Comparison of ENCODE assay signal across 27 cellular contexts in the genomic region with DNA sequence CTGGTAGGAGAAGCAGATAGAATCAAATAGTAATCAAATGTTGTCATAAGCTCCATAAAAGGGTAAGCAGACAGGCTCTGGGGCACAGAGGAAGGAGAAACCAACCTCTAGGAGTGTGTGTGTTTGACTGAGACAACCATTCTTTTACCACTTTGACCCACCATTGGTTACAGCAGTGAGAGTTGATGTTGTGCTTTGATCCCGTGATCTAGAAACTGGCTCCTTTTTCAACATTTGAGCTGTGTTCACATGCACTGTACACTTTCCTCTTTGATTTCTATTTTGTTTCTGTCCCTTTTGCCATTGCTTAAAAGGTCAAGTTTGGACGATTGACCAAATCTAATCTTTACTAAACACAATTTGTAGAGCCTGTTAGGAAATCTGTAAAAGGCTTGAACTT.
DNase-seq lines count a peak whose midpoint lies in the region; ATAC-seq, FAIRE-seq and TF ChIP-seq lines count a peak whose summit lies in the region.
"Had no signal": no experiment of that assay in that cellular context is flagged by ENCODE, and none has a peak within 500 bp of the region (broad histone marks: within the 10 kb centered on the region; RNA-seq: fewer than 3 reads in every experiment).

No MANE protein-coding gene starts in this region.

- peaks cover 0 to 3% (median 0%) of the 10 kb centered on the region in 7 donors for H3K9me3 Mint-ChIP-seq in CD14-positive monocyte
- H3K9me3 Mint-ChIP-seq: activated T-helper 1 cell treated with anti-CD3 and anti-CD28 coated beads, Interleukin-12 subunit alpha, Interleukin-12 subunit beta, Interleukin-2, Interleukin-4 antibody, amounts not matched to agents 30 ng/mL and 10 ng/mL and 1 ng/mL, durations not matched to agents 14 hours and 24 hours and 36 hours; CD4-positive, alpha-beta T cell; dendritic cell treated with granulocyte-macrophage colony-stimulating factor and Interleukin-4, amounts not matched to agents 40 ng/mL and 50 ng/mL, for 4 days; endodermal cell; T-cell had no signal

- H3K27ac ChIP-seq in OCI-LY7 (ENCODE audit: low read depth, low read length, poor library complexity, severe bottlenecking) (peak overlapping the region; percentile 8), liver (ENCODE audit: low read depth in 1 of 2, low read length in 2 of 2) (peak overlapping the region; percentile 67 to 96), thoracic aorta (peak overlapping the region; percentile 9 to 65)
- H3K27ac ChIP-seq: GM23248, hepatocyte, Peyer's patch, SJCRH30 had no signal

- no peak for TF ChIP-seq RAD21 in liver (IDR thresholded peaks at IDR 0.05)

- H4K20me1 ChIP-seq in OCI-LY7 (ENCODE audit: insufficient read depth, low read length), result no peaks in the 10 kb centered on the region

- H3K4me1 ChIP-seq in OCI-LY7 (ENCODE audit: insufficient read depth, low read length, poor library complexity, severe bottlenecking) (peaks cover 59% of the 10 kb centered on the region), liver (ENCODE audit: control insufficient read depth in 4 of 4, insufficient read depth in 4 of 4, low read length in 3 of 4) (peaks cover 3 to 42% (median 33%) of the 10 kb centered on the region in 4 donors), thoracic aorta (ENCODE audit: control insufficient read depth in 1 of 2, low read depth in 2 of 2) (peaks cover 29 to 75% of the 10 kb centered on the region in 2 donors)
- H3K4me1 ChIP-seq: Peyer's patch had no signal

- peaks cover 3% of the 10 kb centered on the region for H3K4me1 Mint-ChIP-seq in CD14-positive monocyte
- H3K4me1 Mint-ChIP-seq: endodermal cell had no signal

- H3K4me3 Mint-ChIP-seq in CD14-positive monocyte, result no peak overlapping the region
- H3K4me3 Mint-ChIP-seq: activated T-helper 1 cell treated with anti-CD3 and anti-CD28 coated beads, Interleukin-12 subunit alpha, Interleukin-12 subunit beta, Interleukin-2, Interleukin-4 antibody, amounts not matched to agents 30 ng/mL and 10 ng/mL and 1 ng/mL, durations not matched to agents 14 hours and 24 hours and 36 hours; CD4-positive, alpha-beta T cell; dendritic cell treated with granulocyte-macrophage colony-stimulating factor and Interleukin-4, amounts not matched to agents 40 ng/mL and 50 ng/mL, for 4 days; endodermal cell; T-cell had no signal

- H3K36me3 ChIP-seq in OCI-LY7 (ENCODE audit: insufficient read depth, low read length), result peaks cover 78% of the 10 kb centered on the region
- peaks cover 0 to 10% (median 2%) of the 10 kb centered on the region in 4 donors for H3K36me3 ChIP-seq in liver (ENCODE audit: control insufficient read depth in 4 of 4, insufficient read depth in 3 of 4, low read depth in 1 of 4, low read length in 3 of 4)
- peaks cover 9% of the 10 kb centered on the region for H3K36me3 ChIP-seq in thoracic aorta
- H3K36me3 ChIP-seq: SJCRH30 had no signal

- TF ChIP-seq POLR2A in GM12891 (IDR thresholded peaks at IDR 0.05; ENCODE audit: low read depth, low read length), result no peak

- no peaks in the 10 kb centered on the region for H3K9me3 ChIP-seq in OCI-LY7 (ENCODE audit: low read length)
- H3K9me3 ChIP-seq in liver (ENCODE audit: control insufficient read depth in 4 of 4, low read length in 3 of 4), result no peaks in the 10 kb centered on the region
- no peaks in the 10 kb centered on the region for H3K9me3 ChIP-seq in thoracic aorta
- H3K9me3 ChIP-seq: esophagus squamous epithelium, Peyer's patch, SJCRH30, stomach, upper lobe of left lung had no signal

- no peak for TF ChIP-seq CTCF in OCI-LY7 (conservative IDR thresholded peaks at IDR 0.05; ENCODE audit: low read length)
- no peak for TF ChIP-seq CTCF in liver (IDR thresholded peaks at IDR 0.05; ENCODE audit: low read depth, low read length, missing input control)
- TF ChIP-seq CTCF in thoracic aorta (IDR thresholded peaks at IDR 0.05), result no peak
- no peak for TF ChIP-seq CTCF in CD14-positive monocyte (IDR thresholded peaks at IDR 0.05)

- H3K27me3 ChIP-seq in liver (ENCODE audit: control insufficient read depth in 4 of 4, insufficient read depth in 4 of 4, low read length in 3 of 4) (no peaks in the 10 kb centered on the region), thoracic aorta (replicated peaks; ENCODE audit: insufficient read depth) (no peaks in the 10 kb centered on the region)
- H3K27me3 ChIP-seq: esophagus squamous epithelium, hepatocyte, Peyer's patch, SJCRH30, stomach, upper lobe of left lung had no signal

- H3K79me2 ChIP-seq in OCI-LY7 (ENCODE audit: insufficient read depth, low read depth, low read length), result peaks cover 34% of the 10 kb centered on the region; the same call in 1 of the 2 replicates

- H3K9ac ChIP-seq in liver (ENCODE audit: low read depth in 1 of 2, low read length in 2 of 2), result peak overlapping the region in 1 of 2 donors; percentile 23
- H3K9ac ChIP-seq: GM23248 had no signal

- H2AFZ ChIP-seq in OCI-LY7 (ENCODE audit: low read length), result no peak overlapping the region
- H2AFZ ChIP-seq: GM23248, hepatocyte had no signal

- H3K36me3 Mint-ChIP-seq in CD14-positive monocyte, result peaks cover 15 to 17% of the 10 kb centered on the region in 2 donors

- H3K27me3 Mint-ChIP-seq in CD14-positive monocyte (ENCODE audit: low read depth in 3 of 3), result peaks cover 0 to 1% (median 0%) of the 10 kb centered on the region in 3 donors
- H3K27me3 Mint-ChIP-seq: CD4-positive, alpha-beta T cell; dendritic cell treated with granulocyte-macrophage colony-stimulating factor and Interleukin-4, amounts not matched to agents 40 ng/mL and 50 ng/mL, for 4 days; progenitor cell of endocrine pancreas; T-cell had no signal

- H3K4me2 ChIP-seq in OCI-LY7 (ENCODE audit: low read length), result peak overlapping the region; percentile 92; the same call in 1 of the 2 replicates
- H3K4me2 ChIP-seq: hepatocyte had no signal

- DNase-seq in GM12891 (ENCODE audit: insufficient read length, low spot score) (no peak), OCI-LY7 (ENCODE audit: low spot score) (no peak), thoracic aorta (ENCODE audit: low spot score) (no peak), NCI-H2081 treated with DMSO at 0.1 percent for 48 hours (lab: John Stamatoyannopoulos, UW) (no peak), CD14-positive monocyte (ENCODE audit: low spot score) (no peak)
- DNase-seq: activated CD4-positive, CD25-positive, alpha-beta regulatory T cell; activated naive CD4-positive, alpha-beta T cell treated with anti-CD3 and anti-CD28 coated beads, Interleukin-2, amount 50 U/mL, for 16 hours; CD4-positive, alpha-beta T cell; endodermal cell; esophagus squamous epithelium; foreskin melanocyte; GM23248; mesendoderm; NCI-H1694; NCI-H524 treated with DMSO at 0.1 percent for 48 hours; NK-92 treated with Interleukin-12 subunit alpha and Interleukin-12 subunit beta, amount 100 ng/mL, for 24 hours; Peyer's patch; SJCRH30; stomach; T-cell; upper lobe of left lung had no signal

- H3K9me2 ChIP-seq in OCI-LY7 (ENCODE audit: insufficient read depth, low read length), result no peaks in the 10 kb centered on the region

- 26% methylated on average over 2 of the region's 2 CpGs for WGBS in liver

- FAIRE-seq in GM12891 (lab: Jason Lieb, UNC), result peak; percentile 9

- POLR2A ChIA-PET in OCI-LY7 (lab: Charles Lee), result interaction anchor here (0.6 to 4.1 kb wide), 6 partner anchors 8 to 137 kb away, joined by 3 to 26 read pairs (median 3); no protein-coding TSS in a partner anchor

- CTCF ChIA-PET in OCI-LY7 (lab: Charles Lee; ENCODE audit: unreplicated experiment), result interaction anchor here (0.7 kb wide), 1 partner anchor 9 kb away, joined by 3 read pairs; no protein-coding TSS in a partner anchor

- H3K27ac Mint-ChIP-seq in CD14-positive monocyte, result no peak overlapping the region
- H3K27ac Mint-ChIP-seq: activated T-helper 1 cell treated with anti-CD3 and anti-CD28 coated beads, Interleukin-12 subunit alpha, Interleukin-12 subunit beta, Interleukin-2, Interleukin-4 antibody, amounts not matched to agents 30 ng/mL and 10 ng/mL and 1 ng/mL, durations not matched to agents 14 hours and 24 hours and 36 hours; CD4-positive, alpha-beta T cell; dendritic cell treated with granulocyte-macrophage colony-stimulating factor and Interleukin-4, amounts not matched to agents 40 ng/mL and 50 ng/mL, for 4 days; endodermal cell; progenitor cell of endocrine pancreas; T-cell had no signal

- no peak overlapping the region for H3K4me3 ChIP-seq in OCI-LY7 (ENCODE audit: low read depth, low read length, poor library complexity, severe bottlenecking)
- no peak overlapping the region for H3K4me3 ChIP-seq in liver (ENCODE audit: low read depth in 1 of 3, low read length in 3 of 3)
- no peak overlapping the region for H3K4me3 ChIP-seq in thoracic aorta
- H3K4me3 ChIP-seq: esophagus squamous epithelium, GM23248, hepatocyte, Peyer's patch, SJCRH30, stomach, upper lobe of left lung had no signal

- BruUV-seq in OCI-LY7 (replicated peaks; lab: Mats Ljungman, UMichigan), result no TSS peak

- ATAC-seq in thoracic aorta (ENCODE audit: insufficient number of reproducible peaks, low FRiP score, low read depth) (no peak), GM21515 (IDR thresholded peaks at IDR 0.05; ENCODE audit: unreplicated experiment) (no peak)
- ATAC-seq: T-cell had no signal

- intact Hi-C loops in OCI-LY7 (cut with micrococcal nuclease; ENCODE audit: unreplicated experiment), result no loop called here
- intact Hi-C loops in CD14-positive monocyte (cut with micrococcal nuclease), result no loop called here

TF ChIP-seq in GM12891, 5 proteins besides CTCF, POLR2A, EP300 and RAD21:
- TF ChIP-seq SPI1 (IDR thresholded peaks at IDR 0.05; ENCODE audit: low read depth, low read length) (no peak), POLR2AphosphoS5 (IDR thresholded peaks at IDR 0.05; ENCODE audit: low read depth, low read length) (no peak), TAF1 (IDR thresholded peaks at IDR 0.05; ENCODE audit: low read depth, low read length) (no peak), POU2F2 (IDR thresholded peaks at IDR 0.05; ENCODE audit: low read depth, low read length) (no peak), PAX5 (IDR thresholded peaks at IDR 0.05; ENCODE audit: insufficient read depth, low read length, severe bottlenecking) (no peak)

TF ChIP-seq in liver, 16 proteins besides CTCF, POLR2A, EP300 and RAD21:
- TF ChIP-seq HNF4G (IDR thresholded peaks at IDR 0.05) (no peak), TAF1 (conservative IDR thresholded peaks at IDR 0.05) (no peak), GABPA (IDR thresholded peaks at IDR 0.05 in 1 of 2, conservative IDR thresholded peaks at IDR 0.05 in 1 of 2) (no peak), NR2F2 (IDR thresholded peaks at IDR 0.05) (no peak)
- TF ChIP-seq, protein P1, sequence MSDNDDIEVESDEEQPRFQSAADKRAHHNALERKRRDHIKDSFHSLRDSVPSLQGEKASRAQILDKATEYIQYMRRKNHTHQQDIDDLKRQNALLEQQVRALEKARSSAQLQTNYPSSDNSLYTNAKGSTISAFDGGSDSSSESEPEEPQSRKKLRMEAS (IDR thresholded peaks at IDR 0.05), result no peak

Comparison
In these comparisons a context has a peak if more than half of its experiments do, and no peak if none do; other contexts are left out.
1. H3K27ac ChIP-seq: peak in every context shown above with its lines; median percentile 82 in liver; 37 in thoracic aorta; 8 in OCI-LY7.